Comparison of ENCODE assay signal across 12 cellular contexts in the genomic region with DNA sequence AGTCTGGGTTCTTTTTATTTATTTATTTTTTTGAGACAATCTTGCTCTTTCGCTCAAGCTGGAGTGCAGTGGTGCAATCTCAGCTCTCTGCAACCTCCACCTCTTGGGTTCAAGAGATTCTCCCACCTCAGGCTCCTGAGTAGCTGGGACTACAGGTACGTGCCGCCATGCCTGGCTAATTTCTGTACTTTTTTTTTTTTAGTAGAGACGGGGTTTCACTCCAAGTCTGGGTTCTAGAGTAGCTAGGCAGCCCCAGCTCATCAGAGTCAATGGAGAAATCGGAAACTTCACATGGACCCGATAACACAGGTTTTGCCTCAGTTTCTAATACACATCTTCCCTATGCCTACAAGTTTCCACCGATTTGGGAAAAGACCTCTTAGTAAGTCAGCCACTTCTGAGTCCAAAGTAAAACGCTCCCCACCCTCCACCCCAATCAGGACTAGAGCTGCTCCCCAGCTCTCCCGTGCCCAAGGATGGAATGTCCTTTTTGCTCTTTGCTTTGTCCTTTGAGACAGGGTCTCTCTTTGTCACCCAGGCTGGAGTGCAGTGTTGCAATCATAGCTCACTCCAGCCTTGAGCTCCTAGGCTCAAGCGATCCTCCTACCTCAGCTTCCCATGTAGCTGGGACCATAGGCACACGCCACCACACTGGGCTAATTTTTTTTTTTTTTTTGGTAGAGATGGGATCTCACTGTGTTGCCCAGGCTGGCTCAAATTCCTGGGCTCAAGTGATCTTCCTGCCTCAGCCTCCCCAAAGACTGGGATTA. TPM values are rescaled to one million over a fixed set of nuclear protein-coding genes. Genes with fewer than 3 reads are reported as not detected.
DNase-seq lines count a peak whose midpoint lies in the region; ATAC-seq and TF ChIP-seq lines count a peak whose summit lies in the region.
"Had no signal": no experiment of that assay in that cellular context is flagged by ENCODE, and none has a peak within 500 bp of the region (broad histone marks: within the 10 kb centered on the region; RNA-seq: fewer than 3 reads in every experiment).

No MANE protein-coding gene starts in this region.

- peak overlapping the region; percentile 19 for H2BK12ac ChIP-seq in trophoblast cell (ENCODE audit: low read length)

- no peaks in the 10 kb centered on the region for H3K36me3 Mint-ChIP-seq in progenitor cell of endocrine pancreas (ENCODE audit: insufficient read depth)

- peaks cover 54% of the 10 kb centered on the region for H3K79me1 ChIP-seq in trophoblast cell (ENCODE audit: low read length)

- WGBS in trophoblast cell (ENCODE audit: extremely low coverage, insufficient coverage, insufficient read length), result no CpG with 5 or more reads among the region's 11 CpGs

- CTCF ChIA-PET in AG04450 (lab: Charles Lee), result interaction anchor here (0.6 to 2.2 kb wide), 7 partner anchors 15 to 248 kb away, joined by 3 to 10 read pairs (median 3); a partner anchor contains a TSS

- no peak for TF ChIP-seq POLR2A in Peyer's patch (IDR thresholded peaks at IDR 0.05)

- H3K4me2 ChIP-seq in trophoblast cell (ENCODE audit: low read length), result no peak overlapping the region

- peak overlapping the region; percentile 99 for H3K27ac ChIP-seq in AG04450 (ENCODE audit: low read depth, low read length)
- peak overlapping the region; percentile 44 to 87 (median 60) for H3K27ac ChIP-seq in Peyer's patch
- H3K27ac ChIP-seq in trophoblast cell (ENCODE audit: low read depth, low read length), result peak overlapping the region; percentile 94

- H2BK5ac ChIP-seq in trophoblast cell (ENCODE audit: low read depth, low read length, poor library complexity), result peak overlapping the region; percentile 74

- peaks cover 25% of the 10 kb centered on the region for H3K4me1 Mint-ChIP-seq in progenitor cell of endocrine pancreas (ENCODE audit: low read depth)

- H3K36me3 ChIP-seq in Peyer's patch, result no peaks in the 10 kb centered on the region
- H3K36me3 ChIP-seq in trophoblast cell (ENCODE audit: control insufficient read depth in 1 of 2, insufficient read depth in 2 of 2, low read length in 2 of 2), result no peaks in the 10 kb centered on the region
- H3K36me3 ChIP-seq: BE2C had no signal

- no peak overlapping the region for H3K27ac Mint-ChIP-seq in progenitor cell of endocrine pancreas

- H3K4me1 ChIP-seq in Peyer's patch, result peaks cover 0 to 36% (median 6%) of the 10 kb centered on the region in 4 donors
- H3K4me1 ChIP-seq in trophoblast cell (ENCODE audit: control insufficient read depth in 1 of 2, insufficient read depth in 2 of 2, low read length in 2 of 2), result peaks cover 41 to 55% of the 10 kb centered on the region in 2 experiments

- H3K23ac ChIP-seq in trophoblast cell (ENCODE audit: low read length), result no peak overlapping the region

- no peak overlapping the region for H3K4me3 Mint-ChIP-seq in progenitor cell of endocrine pancreas (ENCODE audit: low read depth)

- no peak overlapping the region for H2AFZ ChIP-seq in trophoblast cell (ENCODE audit: insufficient read depth, low read length, poor library complexity)

- H4K12ac ChIP-seq in trophoblast cell (ENCODE audit: low read depth, low read length), result no peak overlapping the region

- peaks cover 1% of the 10 kb centered on the region; the same call in 1 of the 2 replicates for H3K9me3 ChIP-seq in AG04450 (ENCODE audit: control insufficient read depth, insufficient read depth, low read length)
- H3K9me3 ChIP-seq in Peyer's patch, result no peaks in the 10 kb centered on the region
- H3K9me3 ChIP-seq in trophoblast cell (ENCODE audit: insufficient read depth, low read depth, low read length), result peaks cover 2% of the 10 kb centered on the region
- H3K9me3 ChIP-seq: BE2C had no signal

- no peak for ATAC-seq in GM19467 (IDR thresholded peaks at IDR 0.05; ENCODE audit: unreplicated experiment)

- POLR2A ChIA-PET in AG04450 (lab: Yijun Ruan, JAX), result interaction anchor here (1.6 to 2.1 kb wide), 3 partner anchors 11 to 38 kb away, joined by 11 to 13 read pairs (median 12); a partner anchor contains a TSS

- peaks cover 27% of the 10 kb centered on the region for H3K27me3 Mint-ChIP-seq in progenitor cell of endocrine pancreas

- DNase-seq in AG04450 (ENCODE audit: low read depth, low spot score) (no peak), Peyer's patch (no peak), fibroblast of villous mesenchyme (ENCODE audit: low read depth) (no peak), trophoblast cell (peak in 1 of 2 donors; percentile 57), SIG-M5 treated with dmso at 0.1 percent for 504 hours (lab: John Stamatoyannopoulos, UW; ENCODE audit: unreplicated experiment) (no peak), DMS53 treated with DMSO at 0.1 percent for 48 hours (lab: John Stamatoyannopoulos, UW; ENCODE audit: unreplicated experiment) (no peak), progenitor cell of endocrine pancreas (ENCODE audit: low spot score, unreplicated experiment) (no peak)
- DNase-seq: activated T-cell treated with anti-CD3 and anti-CD28 coated beads, Interleukin-2, amount 50 U/mL, for 48 hours; BE2C; left colon; stimulated activated CD4-positive, alpha-beta T cell treated with anti-CD3 and anti-CD28 coated beads, Interleukin-12 subunit alpha, Interleukin-12 subunit beta, amount 100 ng/mL, for 4 hours had no signal

- no peaks in the 10 kb centered on the region for H3K9me3 Mint-ChIP-seq in progenitor cell of endocrine pancreas (ENCODE audit: low read depth)

- H3K4ac ChIP-seq in trophoblast cell (ENCODE audit: low read depth, low read length), result no peak overlapping the region

- peak overlapping the region; percentile 6 for H2AK5ac ChIP-seq in trophoblast cell (ENCODE audit: low read length)

- H3K79me2 ChIP-seq in trophoblast cell (ENCODE audit: control insufficient read depth, insufficient read depth, low read length, poor library complexity), result peaks cover 6% of the 10 kb centered on the region

- no peak for TF ChIP-seq CTCF in AG04450 (IDR thresholded peaks at IDR 0.05; ENCODE audit: low read depth, low read length)
- no peak for TF ChIP-seq CTCF in Peyer's patch (IDR thresholded peaks at IDR 0.05)
- TF ChIP-seq CTCF in fibroblast of villous mesenchyme (IDR thresholded peaks at IDR 0.05; ENCODE audit: insufficient read depth, low read depth, low read length), result no peak
- no peak for TF ChIP-seq CTCF in progenitor cell of endocrine pancreas (IDR thresholded peaks at IDR 0.05; ENCODE audit: unreplicated experiment)

- H3K14ac ChIP-seq in trophoblast cell (ENCODE audit: low read length), result peak overlapping the region; percentile 18

- peak overlapping the region; percentile 5 for H4K8ac ChIP-seq in trophoblast cell (ENCODE audit: low read depth, low read length)

- peak overlapping the region; percentile 84 for H2BK120ac ChIP-seq in trophoblast cell (ENCODE audit: insufficient read depth, low read length, poor library complexity)

- no peak overlapping the region for H3K4me3 ChIP-seq in AG04450 (ENCODE audit: low read depth, low read length)
- no peak overlapping the region for H3K4me3 ChIP-seq in Peyer's patch
- peak overlapping the region; percentile 55 for H3K4me3 ChIP-seq in fibroblast of villous mesenchyme (ENCODE audit: low read depth, low read length)
- H3K4me3 ChIP-seq in trophoblast cell (ENCODE audit: low read depth, low read length), result no peak overlapping the region

- H3K18ac ChIP-seq in trophoblast cell (ENCODE audit: low read length), result no peak overlapping the region

- H3K9ac ChIP-seq in trophoblast cell (ENCODE audit: low read length), result no peak overlapping the region

- H3K27me3 ChIP-seq in AG04450 (ENCODE audit: control insufficient read depth, insufficient read depth, low read length), result no peaks in the 10 kb centered on the region
- no peaks in the 10 kb centered on the region for H3K27me3 ChIP-seq in Peyer's patch
- no peaks in the 10 kb centered on the region for H3K27me3 ChIP-seq in trophoblast cell (ENCODE audit: insufficient read depth, low read length)
- H3K27me3 ChIP-seq: BE2C had no signal

- H4K91ac ChIP-seq in trophoblast cell (ENCODE audit: low read depth, low read length), result peak overlapping the region; percentile 94

RNA-seq across cellular contexts. Expression of a gene that starts 3.8 kb away (rescaled TPM):
- polyA plus RNA-seq in AG04450 (2011; rRNA removed), result 356 and 417 TPM in 2 replicates
- 363 and 484 TPM in 2 replicates for polyA minus RNA-seq in AG04450 (2011; rRNA and poly(A)+ RNA removed)
- total RNA-seq in Peyer's patch (1 to 10 TPM; 2.4 to 8.3 (median 3.3) TPM), fibroblast of villous mesenchyme (700 and 921 TPM in 2 replicates), progenitor cell of endocrine pancreas (0.11 and 0.14 TPM in 2 replicates)
- 148 and 173 TPM in 2 replicates for polyA plus RNA-seq in trophoblast cell (2013)

RNA-seq across cellular contexts. Expression of a gene that starts 31.2 kb away (rescaled TPM):
- 197 and 227 TPM in 2 replicates for polyA plus RNA-seq in AG04450 (2011; rRNA removed)
- polyA minus RNA-seq in AG04450 (2011; rRNA and poly(A)+ RNA removed), result 93.2 and 93.4 TPM in 2 replicates
- total RNA-seq in Peyer's patch (100 to 1,000 TPM in 2 of 4 donors, 10 to 100 TPM in 2; 53.6 to 136 (median 95.7) TPM), fibroblast of villous mesenchyme (129 and 154 TPM in 2 replicates), progenitor cell of endocrine pancreas (61.3 and 66.5 TPM in 2 replicates)
- polyA plus RNA-seq in trophoblast cell (2013), result 59.2 and 61.3 TPM in 2 replicates

RNA-seq across cellular contexts. Expression of a gene that starts 37.8 kb away (rescaled TPM):
- polyA plus RNA-seq in AG04450 (2011; rRNA removed), result 4.0 and 5.3 TPM in 2 replicates
- polyA minus RNA-seq in AG04450 (2011; rRNA and poly(A)+ RNA removed), result 9.3 and 12.8 TPM in 2 replicates
- total RNA-seq in Peyer's patch, result 10 to 100 TPM; 19.4 to 43.7 (median 38.3) TPM
- total RNA-seq in fibroblast of villous mesenchyme, result 11.0 and 16.0 TPM in 2 replicates
- polyA plus RNA-seq in trophoblast cell (2013), result 5.4 and 5.8 TPM in 2 replicates
- 19.3 and 22.0 TPM in 2 replicates for total RNA-seq in progenitor cell of endocrine pancreas

RNA-seq across cellular contexts. Expression of a gene that starts 42.3 kb away (rescaled TPM):
- polyA plus RNA-seq in AG04450 (2011; rRNA removed), result 0.16 and 0.38 TPM in 2 replicates
- polyA minus RNA-seq in AG04450 (2011; rRNA and poly(A)+ RNA removed), result 0.13 and 0.28 TPM in 2 replicates
- total RNA-seq in Peyer's patch, result under 1 TPM in 1 of 4 donors, not detected in 3; 0.94 TPM
- under 0.01 TPM in 1 of 2 replicates, not detected in the other for total RNA-seq in fibroblast of villous mesenchyme
- polyA plus RNA-seq in trophoblast cell (2013), result 6.3 and 7.2 TPM in 2 replicates
- 0.96 and 1.8 TPM in 2 replicates for total RNA-seq in progenitor cell of endocrine pancreas

RNA-seq across cellular contexts. Expression of a gene that starts 57.0 kb away (rescaled TPM):
- 0.02 and 0.05 TPM in 2 replicates for polyA plus RNA-seq in AG04450 (2011; rRNA removed)
- not detected in 2 replicates for polyA minus RNA-seq in AG04450 (2011; rRNA and poly(A)+ RNA removed)
- 1 to 10 TPM in 1 of 4 donors, not detected in 3; 1.0 TPM for total RNA-seq in Peyer's patch
- not detected in 2 replicates for total RNA-seq in fibroblast of villous mesenchyme
- polyA plus RNA-seq in trophoblast cell (2013), result not detected in 2 replicates
- not detected in 2 replicates for total RNA-seq in progenitor cell of endocrine pancreas
- total RNA-seq: left colon had no signal

Comparison
In these comparisons a context has a peak if more than half of its experiments do, and no peak if none do; other contexts are left out.
1. RNA of a gene that starts 3.8 kb away (total RNA-seq): 700 to 921 TPM in fibroblast of villous mesenchyme; 2.4 to 8.3 TPM in Peyer's patch and 0.11 to 0.14 TPM in progenitor cell of endocrine pancreas; every median in the first group is over 10 times any median in the second.
2. Peak in every context shown above with its lines, with median percentiles within 50 percentile points of each other: H3K27ac ChIP-seq.